16 cellular contexts compared by ENCODE assay signal in genomic region chr6:14025160-14025559, GRCh38.
DNase-seq lines count a peak whose midpoint lies in the region; ATAC-seq, FAIRE-seq and TF ChIP-seq lines count a peak whose summit lies in the region.
"Had no signal": no experiment of that assay in that cellular context is flagged by ENCODE, and none has a peak within 500 bp of the region (broad histone marks: within the 10 kb centered on the region; RNA-seq: fewer than 3 reads in every experiment).

No MANE protein-coding gene starts in this region.

- DNase-seq in GM06990 (ENCODE audit: extremely low read depth, insufficient read length) (peak; percentile 23), NCI-H1105 (lab: John Stamatoyannopoulos, UW) (no peak), frontal cortex (ENCODE audit: low spot score in 2 of 2) (no peak), GM10266 (ENCODE audit: extremely low spot score) (no peak), kidney tubule cell (ENCODE audit: low spot score) (no peak)
- no peak for DNase-seq in naive thymus-derived CD4-positive, alpha-beta T cell
- DNase-seq: activated CD4-positive, alpha-beta T cell treated with anti-CD3 and anti-CD28 coated beads, Interleukin-2, amount 10 ng/mL, durations not matched to agents 7 days and 5 days; immature natural killer cell; NCI-H1417 treated with DMSO at 0.1 percent for 48 hours; ovary; Peyer's patch; substantia nigra had no signal

- CTCF ChIA-PET in naive thymus-derived CD4-positive, alpha-beta T cell (lab: Charles Lee), result no interaction called here

- no peak overlapping the region for H3K27ac Mint-ChIP-seq in naive thymus-derived CD4-positive, alpha-beta T cell
- H3K27ac Mint-ChIP-seq: activated CD4-positive, alpha-beta T cell treated with anti-CD3 and anti-CD28 coated beads, Interleukin-2, amount 10 ng/mL, durations not matched to agents 7 days and 5 days; immature natural killer cell; T-helper 1 cell treated with Interleukin-12 subunit alpha and Interleukin-12 subunit beta and Interleukin-4 antibody, amounts not matched to agents 30 μg/mL and 1 μg/mL, for 36 hours had no signal

- POLR2A ChIA-PET in naive thymus-derived CD4-positive, alpha-beta T cell (lab: Charles Lee), result no interaction called here

- peaks cover 0 to 6% (median 0%) of the 10 kb centered on the region in 7 donors for H3K4me1 Mint-ChIP-seq in naive thymus-derived CD4-positive, alpha-beta T cell

- intact Hi-C loops in naive thymus-derived CD4-positive, alpha-beta T cell (cut with micrococcal nuclease), result no loop called here

- H3K9me3 ChIP-seq in OCI-LY3 (ENCODE audit: insufficient read depth, low read length), result no peaks in the 10 kb centered on the region
- no peaks in the 10 kb centered on the region for H3K9me3 ChIP-seq in naive thymus-derived CD4-positive, alpha-beta T cell (ENCODE audit: control insufficient read depth in 2 of 3, low read length in 3 of 3)
- H3K9me3 ChIP-seq: ovary, Peyer's patch had no signal

- peak overlapping the region; percentile 88 for H3K9ac ChIP-seq in OCI-LY3 (ENCODE audit: low read length)

- H2AFZ ChIP-seq in OCI-LY3 (ENCODE audit: low read depth, low read length), result no peak overlapping the region

- H3K9me3 Mint-ChIP-seq in naive thymus-derived CD4-positive, alpha-beta T cell, result no peaks in the 10 kb centered on the region
- H3K9me3 Mint-ChIP-seq: activated CD4-positive, alpha-beta T cell treated with anti-CD3 and anti-CD28 coated beads, Interleukin-2, amount 10 ng/mL, durations not matched to agents 7 days and 5 days; immature natural killer cell; T-helper 1 cell treated with Interleukin-12 subunit alpha and Interleukin-12 subunit beta and Interleukin-4 antibody, amounts not matched to agents 30 μg/mL and 1 μg/mL, for 36 hours had no signal

- H3K36me3 Mint-ChIP-seq in naive thymus-derived CD4-positive, alpha-beta T cell, result no peaks in the 10 kb centered on the region
- H3K36me3 Mint-ChIP-seq: immature natural killer cell had no signal

- peak overlapping the region; percentile 85 for H3K4me2 ChIP-seq in OCI-LY3 (ENCODE audit: low read length)

- peak overlapping the region; percentile 98 for H3K27ac ChIP-seq in OCI-LY3 (ENCODE audit: low read length)
- H3K27ac ChIP-seq in naive thymus-derived CD4-positive, alpha-beta T cell (ENCODE audit: low read depth, low read length), result no peak overlapping the region
- H3K27ac ChIP-seq: ovary, Peyer's patch had no signal

- no peaks in the 10 kb centered on the region for H4K20me1 ChIP-seq in OCI-LY3 (ENCODE audit: insufficient read depth, low read length)

- TF ChIP-seq CTCF in GM06990 (IDR thresholded peaks at IDR 0.05; ENCODE audit: insufficient read depth, low read length, poor library complexity, severe bottlenecking) (no peak), OCI-LY3 (IDR thresholded peaks at IDR 0.05; ENCODE audit: low read depth, low read length) (no peak), GM10266 (IDR thresholded peaks at IDR 0.05; ENCODE audit: control insufficient read depth, insufficient read depth, low read depth, missing control alignments) (no peak)

- ATAC-seq in GM19372 (IDR thresholded peaks at IDR 0.05; ENCODE audit: low read depth, unreplicated experiment), result peak; percentile 51
- ATAC-seq in naive thymus-derived CD4-positive, alpha-beta T cell, result peak; percentile 75

- peaks cover 18 to 36% (median 24%) of the 10 kb centered on the region in 5 donors for H3K27me3 Mint-ChIP-seq in naive thymus-derived CD4-positive, alpha-beta T cell

- FAIRE-seq in frontal cortex (lab: Jason Lieb, UNC), result no peak

- H3K4me3 Mint-ChIP-seq in naive thymus-derived CD4-positive, alpha-beta T cell, result no peak overlapping the region
- H3K4me3 Mint-ChIP-seq: activated CD4-positive, alpha-beta T cell treated with anti-CD3 and anti-CD28 coated beads, Interleukin-2, amount 10 ng/mL, durations not matched to agents 7 days and 5 days; immature natural killer cell; T-helper 1 cell treated with Interleukin-12 subunit alpha and Interleukin-12 subunit beta and Interleukin-4 antibody, amounts not matched to agents 30 μg/mL and 1 μg/mL, for 36 hours had no signal

- H3K27me3 ChIP-seq in GM06990 (replicated peaks; ENCODE audit: control insufficient read depth, insufficient read depth, low read length) (no peaks in the 10 kb centered on the region; the same call in none of the 2 replicates), OCI-LY3 (ENCODE audit: low read depth, low read length) (no peaks in the 10 kb centered on the region)
- no peaks in the 10 kb centered on the region for H3K27me3 ChIP-seq in naive thymus-derived CD4-positive, alpha-beta T cell (ENCODE audit: control insufficient read depth in 2 of 2, insufficient read depth in 2 of 2, low read length in 2 of 2)
- H3K27me3 ChIP-seq: ovary, Peyer's patch had no signal

- H3K79me2 ChIP-seq in OCI-LY3 (ENCODE audit: low read length), result no peaks in the 10 kb centered on the region

- no peak overlapping the region for H3K4me3 ChIP-seq in GM06990 (replicated peaks; ENCODE audit: low read depth, low read length)
- peak overlapping the region; percentile 65 for H3K4me3 ChIP-seq in OCI-LY3 (ENCODE audit: low read length)
- no peak overlapping the region for H3K4me3 ChIP-seq in naive thymus-derived CD4-positive, alpha-beta T cell (ENCODE audit: low read length)
- H3K4me3 ChIP-seq: ovary, Peyer's patch, skin epidermis had no signal

- H3K36me3 ChIP-seq in GM06990 (ENCODE audit: control insufficient read depth, insufficient read depth, low read length) (no peaks in the 10 kb centered on the region), OCI-LY3 (replicated peaks; ENCODE audit: low read depth, low read length) (no peaks in the 10 kb centered on the region)
- no peaks in the 10 kb centered on the region for H3K36me3 ChIP-seq in naive thymus-derived CD4-positive, alpha-beta T cell (ENCODE audit: control insufficient read depth in 2 of 3, insufficient read depth in 3 of 3, low read length in 3 of 3)
- H3K36me3 ChIP-seq: ovary, Peyer's patch had no signal

- peaks cover 62% of the 10 kb centered on the region for H3K4me1 ChIP-seq in OCI-LY3 (ENCODE audit: low read length)
- H3K4me1 ChIP-seq in naive thymus-derived CD4-positive, alpha-beta T cell (ENCODE audit: control insufficient read depth in 2 of 2, insufficient read depth in 2 of 2, low read length in 2 of 2), result no peaks in the 10 kb centered on the region
- H3K4me1 ChIP-seq: Peyer's patch had no signal
